In genomic region chr2:175167792-175168563, GRCh38 we compare ENCODE assay signal across 8 cellular contexts. TPM values are rescaled to one million over a fixed set of nuclear protein-coding genes. Genes with fewer than 3 reads are reported as not detected.
DNase-seq lines count a peak whose midpoint lies in the region; ATAC-seq and TF ChIP-seq lines count a peak whose summit lies in the region.

Gene ATF2 (minus strand): TSS chr2:175168203. CDS start chr2:175136443, 31,760 bp downstream.

- no peaks in the 10 kb centered on the region for H3K9me3 Mint-ChIP-seq in activated T-helper 2 cell treated with anti-CD3 and anti-CD28 coated beads, Interferon-gamma antibody, Interleukin-2, Interleukin-4, amounts not matched to agents 10 μg/mL and 5 μg/mL and 100 μg/mL, durations not matched to agents 14 hours and 24 hours and 36 hours
- no peaks in the 10 kb centered on the region for H3K9me3 Mint-ChIP-seq in naive thymus-derived CD4-positive, alpha-beta T cell
- H3K9me3 Mint-ChIP-seq in stimulated activated naive B cell treated with anti-CD40 and anti-IgM and Interleukin-4, amounts not matched to agents 10 μg/mL and 1 μg/mL and 100 μg/mL, for 72 hours: peaks cover 0 to 1% of the 10 kb centered on the region in 2 donors

- peak within 1 kb of the TSS; percentile 99 for H3K9ac ChIP-seq in fibroblast of lung (ENCODE audit: insufficient read depth, low read length)

- H3K27me3 ChIP-seq in RWPE2 (ENCODE audit: insufficient read depth, poor library complexity, severe bottlenecking) (no peaks in the 10 kb centered on the region), fibroblast of lung (ENCODE audit: control insufficient read depth, insufficient read depth, low read length) (no peaks in the 10 kb centered on the region)
- no peaks in the 10 kb centered on the region for H3K27me3 ChIP-seq in naive thymus-derived CD4-positive, alpha-beta T cell (ENCODE audit: control insufficient read depth in 2 of 2, insufficient read depth in 2 of 2, low read length in 2 of 2)

- peak within 1 kb of the TSS; percentile 99 for H2AFZ ChIP-seq in fibroblast of lung (ENCODE audit: low read length)

- H3K27ac ChIP-seq in RWPE2 (ENCODE audit: poor library complexity, severe bottlenecking): peak within 1 kb of the TSS; percentile 78
- peak within 1 kb of the TSS; percentile 99 for H3K27ac ChIP-seq in fibroblast of lung (ENCODE audit: insufficient read depth, low read length)
- H3K27ac ChIP-seq in naive thymus-derived CD4-positive, alpha-beta T cell (ENCODE audit: low read depth, low read length): peak within 1 kb of the TSS; percentile 91

- H3K36me3 Mint-ChIP-seq in activated T-helper 2 cell treated with anti-CD3 and anti-CD28 coated beads, Interferon-gamma antibody, Interleukin-2, Interleukin-4, amounts not matched to agents 10 μg/mL and 5 μg/mL and 100 μg/mL, durations not matched to agents 14 hours and 24 hours and 36 hours (ENCODE audit: low read depth): peaks cover 33% of the 10 kb centered on the region
- H3K36me3 Mint-ChIP-seq in naive thymus-derived CD4-positive, alpha-beta T cell: peaks cover 0 to 11% (median 6%) of the 10 kb centered on the region in 5 donors
- peaks cover 8 to 17% of the 10 kb centered on the region in 2 donors for H3K36me3 Mint-ChIP-seq in stimulated activated naive B cell treated with anti-CD40 and anti-IgM and Interleukin-4, amounts not matched to agents 10 μg/mL and 1 μg/mL and 100 μg/mL, for 72 hours

- CTCF ChIA-PET in naive thymus-derived CD4-positive, alpha-beta T cell (lab: Charles Lee): interaction anchor here (0.7 to 1.3 kb wide), 3 partner anchors 13 to 501 kb away, joined by 3 to 4 read pairs (median 3); no protein-coding TSS in a partner anchor

- peak; percentile 95 for ATAC-seq in RWPE2 (ENCODE audit: low read depth)
- peak; percentile 95 for ATAC-seq in naive thymus-derived CD4-positive, alpha-beta T cell
- peak; percentile 91 to 93 for ATAC-seq in stimulated activated naive B cell treated with anti-CD40 and anti-IgM and Interleukin-4, amounts not matched to agents 10 μg/mL and 1 μg/mL and 100 μg/mL, for 72 hours (replicated peaks)

- peaks cover 48% of the 10 kb centered on the region for H3K79me2 ChIP-seq in fibroblast of lung (ENCODE audit: control insufficient read depth, insufficient read depth, low read length)

- H3K9me3 ChIP-seq in RWPE2 (ENCODE audit: severe bottlenecking) (no peaks in the 10 kb centered on the region), fibroblast of lung (ENCODE audit: control insufficient read depth, insufficient read depth, low read depth, low read length) (no peaks in the 10 kb centered on the region)
- H3K9me3 ChIP-seq in naive thymus-derived CD4-positive, alpha-beta T cell (ENCODE audit: control insufficient read depth in 2 of 3, low read length in 3 of 3): no peaks in the 10 kb centered on the region

- H3K4me1 ChIP-seq in RWPE2 (ENCODE audit: insufficient read depth, poor library complexity, severe bottlenecking) (peaks cover 5% of the 10 kb centered on the region), fibroblast of lung (ENCODE audit: control insufficient read depth, extremely low read depth, insufficient read depth, low read length) (no peaks in the 10 kb centered on the region)
- H3K4me1 ChIP-seq in naive thymus-derived CD4-positive, alpha-beta T cell (ENCODE audit: control insufficient read depth in 2 of 2, insufficient read depth in 2 of 2, low read length in 2 of 2): peaks cover 13 to 20% of the 10 kb centered on the region in 2 donors

- H3K4me1 Mint-ChIP-seq in activated T-helper 2 cell treated with anti-CD3 and anti-CD28 coated beads, Interferon-gamma antibody, Interleukin-2, Interleukin-4, amounts not matched to agents 10 μg/mL and 5 μg/mL and 100 μg/mL, durations not matched to agents 14 hours and 24 hours and 36 hours (ENCODE audit: low read depth): peaks cover 47% of the 10 kb centered on the region
- H3K4me1 Mint-ChIP-seq in naive thymus-derived CD4-positive, alpha-beta T cell: peaks cover 21 to 75% (median 55%) of the 10 kb centered on the region in 7 donors
- H3K4me1 Mint-ChIP-seq in stimulated activated naive B cell treated with anti-CD40 and anti-IgM and Interleukin-4, amounts not matched to agents 10 μg/mL and 1 μg/mL and 100 μg/mL, for 72 hours: peaks cover 12 to 32% of the 10 kb centered on the region in 2 donors

- H3K27me3 Mint-ChIP-seq in activated T-helper 2 cell treated with anti-CD3 and anti-CD28 coated beads, Interferon-gamma antibody, Interleukin-2, Interleukin-4, amounts not matched to agents 10 μg/mL and 5 μg/mL and 100 μg/mL, durations not matched to agents 14 hours and 24 hours and 36 hours (ENCODE audit: low read depth): no peaks in the 10 kb centered on the region
- no peaks in the 10 kb centered on the region for H3K27me3 Mint-ChIP-seq in naive thymus-derived CD4-positive, alpha-beta T cell
- no peaks in the 10 kb centered on the region for H3K27me3 Mint-ChIP-seq in stimulated activated naive B cell treated with anti-CD40 and anti-IgM and Interleukin-4, amounts not matched to agents 10 μg/mL and 1 μg/mL and 100 μg/mL, for 72 hours

- H3K27ac Mint-ChIP-seq in activated T-helper 2 cell treated with anti-CD3 and anti-CD28 coated beads, Interferon-gamma antibody, Interleukin-2, Interleukin-4, amounts not matched to agents 10 μg/mL and 5 μg/mL and 100 μg/mL, durations not matched to agents 14 hours and 24 hours and 36 hours: peak within 1 kb of the TSS; percentile 99
- H3K27ac Mint-ChIP-seq in naive thymus-derived CD4-positive, alpha-beta T cell: peak within 1 kb of the TSS; percentile 94 to 100 (median 99)
- H3K27ac Mint-ChIP-seq in stimulated activated naive B cell treated with anti-CD40 and anti-IgM and Interleukin-4, amounts not matched to agents 10 μg/mL and 1 μg/mL and 100 μg/mL, for 72 hours: peak within 1 kb of the TSS; percentile 99

- POLR2A ChIA-PET in naive thymus-derived CD4-positive, alpha-beta T cell (lab: Charles Lee): interaction anchor here (0.9 to 2.1 kb wide), 4 partner anchors 11 to 574 kb away, joined by 3 to 20 read pairs (median 6); partner anchors contain the start of gene ATP5MC3

- peak within 1 kb of the TSS; percentile 71 for H3K4me3 ChIP-seq in RWPE2 (ENCODE audit: severe bottlenecking)
- H3K4me3 ChIP-seq in fibroblast of lung (replicated peaks in 1 of 4; ENCODE audit: control extremely low read depth in 1 of 4, insufficient read depth in 1 of 4, low read depth in 3 of 4, low read length in 4 of 4): peak within 1 kb of the TSS; percentile 99 to 100 (median 100)
- peak within 1 kb of the TSS; percentile 91 for H3K4me3 ChIP-seq in naive thymus-derived CD4-positive, alpha-beta T cell (ENCODE audit: low read length)

- peak within 1 kb of the TSS; percentile 75 for H3K4me2 ChIP-seq in fibroblast of lung (ENCODE audit: extremely low read depth, insufficient read depth, low read length)

- intact Hi-C loops in activated T-helper 2 cell treated with anti-CD3 and anti-CD28 coated beads, Interferon-gamma antibody, Interleukin-2, Interleukin-4, amounts not matched to agents 10 μg/mL and 5 μg/mL and 100 μg/mL, durations not matched to agents 14 hours and 24 hours and 36 hours (cut with micrococcal nuclease): loop anchor here (1.0 to 5.0 kb wide), 6 partner anchors 13 to 681 kb away; partner anchors contain the start of genes ATP5MC3, GPR155 and WIPF1
- intact Hi-C loops in naive thymus-derived CD4-positive, alpha-beta T cell (cut with micrococcal nuclease): loop anchor here (1.0 to 10.0 kb wide), 21 partner anchors 13 to 1811 kb away; partner anchors contain the start of genes ATP5MC3 (in 2 of the 2), LNPK (in 2 of the 2), SCRN3 (in 2 of the 2) and WIPF1 (in 2 of the 2)

- H3K4me3 Mint-ChIP-seq in activated T-helper 2 cell treated with anti-CD3 and anti-CD28 coated beads, Interferon-gamma antibody, Interleukin-2, Interleukin-4, amounts not matched to agents 10 μg/mL and 5 μg/mL and 100 μg/mL, durations not matched to agents 14 hours and 24 hours and 36 hours (ENCODE audit: low read depth): peak within 1 kb of the TSS; percentile 99
- H3K4me3 Mint-ChIP-seq in naive thymus-derived CD4-positive, alpha-beta T cell: peak within 1 kb of the TSS; percentile 93 to 100 (median 98)
- peak within 1 kb of the TSS; percentile 88 to 89 for H3K4me3 Mint-ChIP-seq in stimulated activated naive B cell treated with anti-CD40 and anti-IgM and Interleukin-4, amounts not matched to agents 10 μg/mL and 1 μg/mL and 100 μg/mL, for 72 hours

- peak; percentile 100 for DNase-seq in EH (ENCODE audit: low read depth)
- DNase-seq in H4 (ENCODE audit: low spot score): peak; percentile 99
- DNase-seq in LoVo (ENCODE audit: low spot score): peak; percentile 98
- DNase-seq in RWPE2 (ENCODE audit: low spot score): peak; percentile 99
- DNase-seq in activated T-helper 2 cell treated with anti-CD3 and anti-CD28 coated beads, Interferon-gamma antibody, Interleukin-2, Interleukin-4, amounts not matched to agents 10 μg/mL and 5 μg/mL and 100 μg/mL, durations not matched to agents 14 hours and 24 hours and 36 hours (ENCODE audit: low spot score): peak; percentile 98
- DNase-seq in fibroblast of lung (ENCODE audit: low read depth in 2 of 2): peak; percentile 100
- peak; percentile 87 to 100 (median 98) for DNase-seq in naive thymus-derived CD4-positive, alpha-beta T cell
- peak; percentile 99 for DNase-seq in stimulated activated naive B cell treated with anti-CD40 and anti-IgM and Interleukin-4, amounts not matched to agents 10 μg/mL and 1 μg/mL and 100 μg/mL, for 72 hours

- H4K20me1 ChIP-seq in fibroblast of lung (ENCODE audit: control insufficient read depth, extremely low read depth, insufficient read depth, low read length): no peaks in the 10 kb centered on the region

- TF ChIP-seq CTCF in RWPE2 (IDR thresholded peaks at IDR 0.05; ENCODE audit: poor library complexity, severe bottlenecking): no peak
- TF ChIP-seq CTCF in fibroblast of lung (conservative IDR thresholded peaks at IDR 0.05 in 1 of 2, IDR thresholded peaks at IDR 0.05 in 1 of 2; ENCODE audit: low read depth in 1 of 2, low read length in 2 of 2): no peak

- peaks cover 7% of the 10 kb centered on the region for H3K36me3 ChIP-seq in RWPE2 (ENCODE audit: low read depth)
- peaks cover 2% of the 10 kb centered on the region for H3K36me3 ChIP-seq in fibroblast of lung (ENCODE audit: control insufficient read depth, insufficient read depth, low read length)
- H3K36me3 ChIP-seq in naive thymus-derived CD4-positive, alpha-beta T cell (ENCODE audit: control insufficient read depth in 2 of 3, insufficient read depth in 3 of 3, low read length in 3 of 3): peaks cover 0 to 6% (median 0%) of the 10 kb centered on the region in 3 experiments

RNA-seq across cellular contexts. Expression of gene ATF2, which starts in this region (rescaled TPM):
- 25.2 and 30.0 TPM in 2 replicates for total RNA-seq in H4 (2014; rRNA removed; shearing (Covaris generic))
- 64.0 and 65.9 TPM in 2 replicates for total RNA-seq in activated T-helper 2 cell treated with anti-CD3 and anti-CD28 coated beads, Interferon-gamma antibody, Interleukin-2, Interleukin-4, amounts not matched to agents 10 μg/mL and 5 μg/mL and 100 μg/mL, durations not matched to agents 14 hours and 24 hours and 36 hours
- total RNA-seq in fibroblast of lung: 44.2 and 52.7 TPM in 2 replicates
- polyA plus RNA-seq in fibroblast of lung: 40.6 and 64.5 TPM in 2 replicates
- polyA plus RNA-seq in fibroblast of lung (2012): 14.8 and 24.9 TPM in 2 replicates
- polyA minus RNA-seq in fibroblast of lung (ENCODE audit: low replicate concordance): 40.6 and 52.8 TPM in 2 replicates
- 10 to 100 TPM; 40.5 to 67.2 (median 58.7) TPM for total RNA-seq in naive thymus-derived CD4-positive, alpha-beta T cell
- polyA plus RNA-seq in naive thymus-derived CD4-positive, alpha-beta T cell: 10 to 100 TPM; 29.6 to 61.7 TPM

Comparison
In these comparisons a context has a peak if more than half of its experiments do, and no peak if none do; other contexts are left out.
1. Peak in every context shown above with its lines: DNase-seq, ATAC-seq, H3K4me3 ChIP-seq and H3K27ac ChIP-seq.